32 cellular contexts compared by ENCODE assay signal in genomic region chr5:33925278-33925677, GRCh38. TPM values are rescaled to one million over a fixed set of nuclear protein-coding genes. Genes with fewer than 3 reads are reported as not detected.
DNase-seq lines count a peak whose midpoint lies in the region; ATAC-seq and TF ChIP-seq lines count a peak whose summit lies in the region.
"Had no signal": no experiment of that assay in that cellular context is flagged by ENCODE, and none has a peak within 500 bp of the region (broad histone marks: within the 10 kb centered on the region; RNA-seq: fewer than 3 reads in every experiment).

No MANE protein-coding gene starts in this region.

- ATAC-seq in GM18867 (IDR thresholded peaks at IDR 0.05; ENCODE audit: unreplicated experiment) (peak; percentile 88), GM21381 (IDR thresholded peaks at IDR 0.05; ENCODE audit: unreplicated experiment) (peak; percentile 58), HG03442 (IDR thresholded peaks at IDR 0.05; ENCODE audit: unreplicated experiment) (peak; percentile 39), HG02938 (IDR thresholded peaks at IDR 0.05; ENCODE audit: unreplicated experiment) (no peak)
- ATAC-seq: HCT116, Panc1 had no signal

- H3K27ac ChIP-seq in coronary artery, result no peak overlapping the region
- H3K27ac ChIP-seq: KMS-11, RWPE1 had no signal

- no peaks in the 10 kb centered on the region for H3K36me3 Mint-ChIP-seq in chondrocyte (ENCODE audit: low read depth)
- H3K36me3 Mint-ChIP-seq: CD14-positive monocyte; CD8-positive, alpha-beta memory T cell had no signal

- peak; percentile 25 for DNase-seq in GM12865 (ENCODE audit: low read depth)
- no peak for DNase-seq in chondrocyte (ENCODE audit: low spot score)
- no peak for DNase-seq in coronary artery (ENCODE audit: low spot score)
- DNase-seq in GF-D8 (lab: John Stamatoyannopoulos, UW), result no peak
- DNase-seq: 8988T; ACHN; BE2C; CD8-positive, alpha-beta memory T cell; DMS 273 treated with DMSO at 0.1 percent for 48 hours; DMS79; EL; IMR-90; MM.1S; NCI-H2029; NCI-H2227 treated with DMSO at 0.1 percent for 48 hours; NCI-H526 treated with DMSO at 0.1 percent for 48 hours; SHP77; T-helper 1 cell had no signal

- H3K9me3 Mint-ChIP-seq in chondrocyte (ENCODE audit: low read depth), result no peaks in the 10 kb centered on the region
- H3K9me3 Mint-ChIP-seq: T-helper 2 cell treated with Interferon-gamma antibody and Interleukin-4, amounts not matched to agents 5 μg/mL and 100 μg/mL, for 36 hours had no signal

- no peak for TF ChIP-seq CTCF in GM12865 (IDR thresholded peaks at IDR 0.05; ENCODE audit: insufficient read depth, low read depth, low read length, missing control alignments)
- TF ChIP-seq CTCF in chondrocyte (IDR thresholded peaks at IDR 0.05), result no peak
- no peak for TF ChIP-seq CTCF in coronary artery (IDR thresholded peaks at IDR 0.05)

- no peak overlapping the region for H3K27ac Mint-ChIP-seq in chondrocyte (ENCODE audit: unreplicated experiment)
- H3K27ac Mint-ChIP-seq: CD14-positive monocyte; CD8-positive, alpha-beta memory T cell; T-helper 2 cell treated with Interferon-gamma antibody and Interleukin-4, amounts not matched to agents 5 μg/mL and 100 μg/mL, for 36 hours had no signal

- no peaks in the 10 kb centered on the region for H3K27me3 Mint-ChIP-seq in chondrocyte (ENCODE audit: low read depth)

- peaks cover 1% of the 10 kb centered on the region for H3K4me1 Mint-ChIP-seq in chondrocyte (ENCODE audit: low read depth)
- H3K4me1 Mint-ChIP-seq: CD14-positive monocyte; CD8-positive, alpha-beta memory T cell had no signal

- H3K4me3 Mint-ChIP-seq in chondrocyte (ENCODE audit: unreplicated experiment), result no peak overlapping the region
- H3K4me3 Mint-ChIP-seq: CD14-positive monocyte; CD8-positive, alpha-beta memory T cell; T-helper 2 cell treated with Interferon-gamma antibody and Interleukin-4, amounts not matched to agents 5 μg/mL and 100 μg/mL, for 36 hours had no signal

- H3K4me3 ChIP-seq in GM12865 (ENCODE audit: low read depth, low read length) (no peak overlapping the region), coronary artery (no peak overlapping the region)

RNA-seq across cellular contexts. Expression of gene RXFP3, which starts 10.9 kb away (rescaled TPM):
- not detected in 3 replicates for total RNA-seq in chondrocyte
- total RNA-seq: CD8-positive, alpha-beta memory T cell; H4; IMR-90; NCI-H460; OCI-LY7; SK-MEL-5 had no signal

RNA-seq across cellular contexts. Expression of gene ADAMTS12, which starts 33.5 kb away (rescaled TPM):
- 13.1 to 32.9 TPM (median 32.9 TPM) in 3 replicates for total RNA-seq in chondrocyte
- total RNA-seq: CD8-positive, alpha-beta memory T cell; OCI-LY7; SK-MEL-5 had no signal

RNA-seq across cellular contexts. Expression of gene SLC45A2, which starts 59.2 kb away (rescaled TPM):
- 0.12 to 0.51 TPM in 2 of 3 replicates, not detected in the other for total RNA-seq in chondrocyte
- total RNA-seq: CD8-positive, alpha-beta memory T cell; H4; IMR-90; NCI-H460; OCI-LY7 had no signal
